Comparison of ENCODE assay signal across 22 cellular contexts in the genomic region with DNA sequence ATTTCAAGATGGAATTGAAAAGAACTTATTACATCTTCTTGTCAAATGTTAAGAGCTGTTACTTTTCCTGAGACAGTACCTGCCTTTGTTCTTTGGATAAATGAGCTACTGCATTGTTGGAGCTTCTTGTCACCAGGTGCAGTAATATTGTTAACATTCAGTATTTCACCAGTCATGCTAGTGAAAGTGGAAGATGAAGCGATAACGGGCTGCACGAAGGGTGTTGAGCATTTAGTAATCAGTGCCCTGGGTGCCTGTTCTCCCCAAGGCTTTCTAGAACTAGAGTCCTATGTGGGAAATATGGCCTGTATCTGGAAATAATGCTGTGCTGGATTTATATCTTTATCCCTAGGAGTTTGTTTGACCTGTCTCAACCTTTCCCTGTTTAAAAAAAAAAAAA.
DNase-seq lines count a peak whose midpoint lies in the region; ATAC-seq and TF ChIP-seq lines count a peak whose summit lies in the region.
"Had no signal": no experiment of that assay in that cellular context is flagged by ENCODE, and none has a peak within 500 bp of the region (broad histone marks: within the 10 kb centered on the region; RNA-seq: fewer than 3 reads in every experiment).

No MANE protein-coding gene starts in this region.

- no peaks in the 10 kb centered on the region for H3K9me2 ChIP-seq in DOHH2 (replicated peaks; ENCODE audit: control insufficient read depth, low read length)

- H3K27ac Mint-ChIP-seq in activated B cell treated with CpG ODN at 0.5 μM for 24 hours = peak overlapping the region; percentile 94
- H3K27ac Mint-ChIP-seq in naive thymus-derived CD8-positive, alpha-beta T cell = peak overlapping the region; percentile 9 to 87 (median 73)

- H3K4me3 ChIP-seq in DOHH2 (ENCODE audit: low read length) (peak overlapping the region; percentile 69), right lobe of liver (no peak overlapping the region)
- H3K4me3 ChIP-seq: prostate gland, smooth muscle cell, uterus had no signal

- H3K4me1 ChIP-seq in DOHH2 (ENCODE audit: control insufficient read depth, low read length) (peaks cover 100% of the 10 kb centered on the region), right lobe of liver (peaks cover 0 to 13% (median 0%) of the 10 kb centered on the region in 4 donors)
- H3K4me1 ChIP-seq: prostate gland, uterus had no signal

- H3K36me3 ChIP-seq in DOHH2 (ENCODE audit: control insufficient read depth, low read length) (peaks cover 41% of the 10 kb centered on the region), right lobe of liver (no peaks in the 10 kb centered on the region)
- H3K36me3 ChIP-seq: prostate gland, uterus had no signal

- H3K4me2 ChIP-seq in DOHH2 (ENCODE audit: low read length) = peak overlapping the region; percentile 86
- H3K4me2 ChIP-seq: smooth muscle cell had no signal

- POLR2A ChIA-PET in activated B cell treated with CpG ODN at 0.5 μM for 24 hours (lab: Charles Lee) = interaction anchor here (0.6 to 4.1 kb wide), 17 partner anchors 9 to 676 kb away, joined by 3 to 70 read pairs (median 12); no protein-coding TSS in a partner anchor
- POLR2A ChIA-PET in naive thymus-derived CD8-positive, alpha-beta T cell (lab: Charles Lee) = interaction anchor here (0.9 to 2.4 kb wide), 6 partner anchors 20 to 138 kb away, joined by 4 to 19 read pairs (median 5); no protein-coding TSS in a partner anchor

- intact Hi-C loops in activated B cell treated with CpG ODN at 0.5 μM for 24 hours (cut with micrococcal nuclease) = loop anchor here (10.0 kb wide), 1 partner anchor 240 kb away; a partner anchor contains a TSS
- intact Hi-C loops in right lobe of liver (cut with DNase I) = no loop called here

- H3K79me2 ChIP-seq in DOHH2 (ENCODE audit: control insufficient read depth, low read length) = peaks cover 94% of the 10 kb centered on the region

- H3F3A ChIP-seq in DOHH2 (ENCODE audit: control insufficient read depth, insufficient read depth) = peaks cover 59% of the 10 kb centered on the region

- H3K9me3 ChIP-seq in DOHH2 (ENCODE audit: control insufficient read depth, insufficient read depth, low read length) = no peaks in the 10 kb centered on the region
- H3K9me3 ChIP-seq in right lobe of liver = no peaks in the 10 kb centered on the region
- H3K9me3 ChIP-seq: prostate gland, uterus had no signal

- no peak for ATAC-seq in activated T-cell treated with anti-CD3 and anti-CD28 coated beads, Interleukin-2, amount 50 U/mL, for 4 hours
- ATAC-seq in activated B cell treated with CpG ODN at 0.5 μM for 24 hours (ENCODE audit: low read depth) = no peak
- no peak for ATAC-seq in naive thymus-derived CD8-positive, alpha-beta T cell
- no peak for ATAC-seq in right lobe of liver

- peaks cover under 1% of the 10 kb centered on the region; the same call in 1 of the 2 replicates for H4K20me1 ChIP-seq in DOHH2 (ENCODE audit: control insufficient read depth, insufficient read depth, low read depth, low read length)

- H3K27me3 ChIP-seq in DOHH2 (ENCODE audit: control insufficient read depth, low read length) = no peaks in the 10 kb centered on the region
- no peaks in the 10 kb centered on the region for H3K27me3 ChIP-seq in right lobe of liver
- H3K27me3 ChIP-seq: uterus had no signal

- WGBS in right lobe of liver (ENCODE audit: insufficient coverage, low coverage, low lambda C conversion rate, missing lambda C conversion rate) = 86% methylated on average over 3 of the region's 3 CpGs

- H3K27me3 Mint-ChIP-seq in activated T-cell treated with anti-CD3 and anti-CD28 coated beads, Interleukin-2, amount 50 U/mL, for 4 hours (ENCODE audit: low read depth) = no peaks in the 10 kb centered on the region
- H3K27me3 Mint-ChIP-seq in activated B cell treated with CpG ODN at 0.5 μM for 24 hours = no peaks in the 10 kb centered on the region
- H3K27me3 Mint-ChIP-seq in naive thymus-derived CD8-positive, alpha-beta T cell = no peaks in the 10 kb centered on the region
- H3K27me3 Mint-ChIP-seq: dendritic cell treated with granulocyte-macrophage colony-stimulating factor and Interleukin-4, amounts not matched to agents 40 ng/mL and 50 ng/mL, for 4 days had no signal

- no peak for TF ChIP-seq POLR2A in right lobe of liver (IDR thresholded peaks at IDR 0.05)

- H3K36me3 Mint-ChIP-seq in activated T-cell treated with anti-CD3 and anti-CD28 coated beads, Interleukin-2, amount 50 U/mL, for 4 hours (ENCODE audit: insufficient read depth) = peaks cover 31% of the 10 kb centered on the region
- peaks cover 36% of the 10 kb centered on the region for H3K36me3 Mint-ChIP-seq in activated B cell treated with CpG ODN at 0.5 μM for 24 hours (ENCODE audit: low read depth)
- H3K36me3 Mint-ChIP-seq in naive thymus-derived CD8-positive, alpha-beta T cell = peaks cover 0 to 49% (median 2%) of the 10 kb centered on the region in 3 donors

- TF ChIP-seq CTCF in DOHH2 (IDR thresholded peaks at IDR 0.05; ENCODE audit: low read depth, low read length, poor library complexity, severe bottlenecking) = no peak
- no peak for TF ChIP-seq CTCF in activated B cell treated with CpG ODN at 0.5 μM for 24 hours (IDR thresholded peaks at IDR 0.05)
- TF ChIP-seq CTCF in right lobe of liver (IDR thresholded peaks at IDR 0.05) = no peak

- no peaks in the 10 kb centered on the region for H3K9me3 Mint-ChIP-seq in activated T-cell treated with anti-CD3 and anti-CD28 coated beads, Interleukin-2, amount 50 U/mL, for 4 hours
- no peaks in the 10 kb centered on the region for H3K9me3 Mint-ChIP-seq in activated B cell treated with CpG ODN at 0.5 μM for 24 hours
- no peaks in the 10 kb centered on the region for H3K9me3 Mint-ChIP-seq in naive thymus-derived CD8-positive, alpha-beta T cell
- H3K9me3 Mint-ChIP-seq: activated T-helper 1 cell treated with anti-CD3 and anti-CD28 coated beads, Interleukin-12 subunit alpha, Interleukin-12 subunit beta, Interleukin-2, Interleukin-4 antibody, amounts not matched to agents 30 ng/mL and 10 ng/mL and 1 ng/mL, durations not matched to agents 14 hours and 24 hours and 36 hours; dendritic cell treated with granulocyte-macrophage colony-stimulating factor and Interleukin-4, amounts not matched to agents 40 ng/mL and 50 ng/mL, for 4 days had no signal

- H3K4me3 Mint-ChIP-seq in activated T-cell treated with anti-CD3 and anti-CD28 coated beads, Interleukin-2, amount 50 U/mL, for 4 hours = peak overlapping the region; percentile 39
- H3K4me3 Mint-ChIP-seq in activated B cell treated with CpG ODN at 0.5 μM for 24 hours = peak overlapping the region; percentile 76
- H3K4me3 Mint-ChIP-seq in naive thymus-derived CD8-positive, alpha-beta T cell = peak overlapping the region in 1 of 10 donors; percentile 2
- H3K4me3 Mint-ChIP-seq: activated T-helper 1 cell treated with anti-CD3 and anti-CD28 coated beads, Interleukin-12 subunit alpha, Interleukin-12 subunit beta, Interleukin-2, Interleukin-4 antibody, amounts not matched to agents 30 ng/mL and 10 ng/mL and 1 ng/mL, durations not matched to agents 14 hours and 24 hours and 36 hours; dendritic cell treated with granulocyte-macrophage colony-stimulating factor and Interleukin-4, amounts not matched to agents 40 ng/mL and 50 ng/mL, for 4 days had no signal

- CTCF ChIA-PET in activated B cell treated with CpG ODN at 0.5 μM for 24 hours (lab: Charles Lee) = interaction anchor here (0.9 to 7.1 kb wide), 10 partner anchors 10 to 138 kb away, joined by 4 to 80 read pairs (median 8); no protein-coding TSS in a partner anchor

- DNase-seq in activated T-cell treated with anti-CD3 and anti-CD28 coated beads, Interleukin-2, amount 50 U/mL, for 4 hours = no peak
- DNase-seq in activated T-cell treated with anti-CD3 and anti-CD28 coated beads, Interleukin-2, amount 50 U/mL, for 48 hours = no peak
- DNase-seq in activated B cell treated with CpG ODN at 0.5 μM for 24 hours = no peak
- DNase-seq in naive thymus-derived CD8-positive, alpha-beta T cell = no peak
- no peak for DNase-seq in KG1 (lab: John Stamatoyannopoulos, UW)
- no peak for DNase-seq in foreskin melanocyte
- no peak for DNase-seq in right lobe of liver
- DNase-seq: ACHN; amniotic stem cell; DMS79; hypothalamus; mesenchymal stem cell; NCI-H1048; NCI-H2029; NCI-H446; stimulated activated CD4-positive, alpha-beta T cell treated with anti-CD3 and anti-CD28 coated beads, Interleukin-4, amount 100 ng/mL, for 4 hours; uterus had no signal

- H3K27ac ChIP-seq in DOHH2 (ENCODE audit: low read depth, low read length) (peak overlapping the region; percentile 91), right lobe of liver (no peak overlapping the region)
- H3K27ac ChIP-seq: prostate gland, uterus had no signal

- peaks cover 86% of the 10 kb centered on the region for H3K4me1 Mint-ChIP-seq in activated T-cell treated with anti-CD3 and anti-CD28 coated beads, Interleukin-2, amount 50 U/mL, for 4 hours (ENCODE audit: low read depth)
- H3K4me1 Mint-ChIP-seq in activated B cell treated with CpG ODN at 0.5 μM for 24 hours = peaks cover 83% of the 10 kb centered on the region
- peaks cover 43 to 95% (median 91%) of the 10 kb centered on the region in 4 donors for H3K4me1 Mint-ChIP-seq in naive thymus-derived CD8-positive, alpha-beta T cell
